1 cellular context compared by ENCODE assay signal in genomic region chr9:131545003-131545785, GRCh38.
TF ChIP-seq lines count a peak whose summit lies in the region.

PRRT1B (plus strand) TSS chr9:131545523; CDS start chr9:131545616, 93 bp downstream.

TF ChIP-seq in HepG2, 621 proteins besides CTCF, POLR2A, EP300 and RAD21 (continued from another document):
- no peak for TF ChIP-seq PCBP2 (optimal IDR thresholded peaks at IDR 0.05; ENCODE audit: low read depth, low read length, poor library complexity, severe bottlenecking)
- TF ChIP-seq ZNF670 (CRISPR knock-in tag; IDR thresholded peaks at IDR 0.05; ENCODE audit: borderline replicate concordance) = 0 out of 2 replicates have a peak, but pooled peaks have one; percentile 66
- TF ChIP-seq SOX6 (IDR thresholded peaks at IDR 0.05) = no peak
- TF ChIP-seq SOX6 (CRISPR knock-in tag; IDR thresholded peaks at IDR 0.05) = peak; percentile 81
- TF ChIP-seq NR2F6 (IDR thresholded peaks at IDR 0.05) = no peak
- peak; percentile 57; the same call in 1 of the 2 replicates for TF ChIP-seq NR2F6 (CRISPR knock-in tag; IDR thresholded peaks at IDR 0.05)
- peak; percentile 94 for TF ChIP-seq RERE (CRISPR knock-in tag; IDR thresholded peaks at IDR 0.05; ENCODE audit: low read depth)
- TF ChIP-seq ZNF317 (CRISPR knock-in tag; IDR thresholded peaks at IDR 0.05) = peak; percentile 89
- peak; percentile 70; the same call in 1 of the 2 replicates for TF ChIP-seq HOXA3 (CRISPR knock-in tag; IDR thresholded peaks at IDR 0.05)
- no peak for TF ChIP-seq NR3C1 (CRISPR knock-in tag; IDR thresholded peaks at IDR 0.05)
- TF ChIP-seq ZNF780A (CRISPR knock-in tag; IDR thresholded peaks at IDR 0.05) = 0 out of 2 replicates have a peak, but pooled peaks have one; percentile 44
- peak; percentile 92 for TF ChIP-seq CCDC6 (CRISPR knock-in tag; IDR thresholded peaks at IDR 0.05)
- 0 out of 2 replicates have a peak, but pooled peaks have one; percentile 26 for TF ChIP-seq NCOA2 (CRISPR knock-in tag; IDR thresholded peaks at IDR 0.05)
- TF ChIP-seq ZNF691 (CRISPR knock-in tag; IDR thresholded peaks at IDR 0.05; ENCODE audit: borderline replicate concordance, low read depth) = peak; percentile 83
- TF ChIP-seq ZBTB20 (CRISPR knock-in tag; IDR thresholded peaks at IDR 0.05; ENCODE audit: borderline replicate concordance, low read depth) = 0 out of 2 replicates have a peak, but pooled peaks have one; percentile 40
- 0 out of 2 replicates have a peak, but pooled peaks have one; percentile 42 for TF ChIP-seq THRA (CRISPR knock-in tag; IDR thresholded peaks at IDR 0.05; ENCODE audit: borderline replicate concordance)
- TF ChIP-seq FOXP4 (CRISPR knock-in tag; IDR thresholded peaks at IDR 0.05) = peak; percentile 91
- peak; percentile 44; the same call in 1 of the 2 replicates for TF ChIP-seq MIER3 (CRISPR knock-in tag; IDR thresholded peaks at IDR 0.05; ENCODE audit: borderline replicate concordance)
- peak; percentile 89 for TF ChIP-seq SAP130 (CRISPR knock-in tag; IDR thresholded peaks at IDR 0.05; ENCODE audit: low read depth)
- peak; percentile 80 for TF ChIP-seq XRCC5 (optimal IDR thresholded peaks at IDR 0.05; ENCODE audit: low read length)
- peak; percentile 84 for TF ChIP-seq HNRNPLL (IDR thresholded peaks at IDR 0.05; ENCODE audit: low read depth, low read length, poor library complexity, severe bottlenecking)
- TF ChIP-seq ARID4A (CRISPR knock-in tag; IDR thresholded peaks at IDR 0.05; ENCODE audit: borderline replicate concordance) = peak; percentile 83; the same call in 1 of the 2 replicates
